ENCODE assay signal across 10 cellular contexts in the genomic region with DNA sequence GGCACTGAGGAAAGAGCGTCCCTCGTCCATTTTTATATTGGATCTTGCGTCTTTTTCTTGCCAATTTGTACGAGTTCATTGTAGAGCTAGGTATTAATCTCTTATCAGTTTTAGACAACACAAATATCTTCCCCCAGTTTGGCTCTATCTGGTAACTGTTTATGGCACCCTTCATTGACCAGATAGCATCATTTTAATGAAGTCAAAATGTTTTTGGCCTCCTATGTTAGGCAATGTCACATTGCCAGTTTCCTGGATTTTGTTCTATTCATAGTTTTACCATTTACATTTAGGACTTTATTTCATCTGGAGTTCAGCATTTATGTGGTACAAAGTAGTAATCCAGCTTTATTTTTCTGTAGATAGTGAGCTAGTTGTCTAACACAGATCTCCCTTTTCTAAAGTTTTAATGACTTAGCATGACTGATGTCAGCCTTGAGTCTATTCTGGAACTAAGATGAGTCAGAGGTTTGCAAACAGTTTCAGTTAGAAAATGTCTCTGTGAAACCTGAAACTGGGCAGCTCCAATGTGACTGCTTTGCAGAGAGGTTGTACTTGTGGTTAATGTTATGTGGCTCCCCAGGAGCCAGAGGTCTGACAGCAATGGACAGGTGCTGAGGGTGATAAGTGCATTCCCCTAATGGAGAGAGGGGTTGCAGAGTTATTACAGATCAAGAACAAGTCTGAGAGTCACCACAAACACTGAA. TPM values are rescaled to one million over a fixed set of nuclear protein-coding genes. Genes with fewer than 3 reads are reported as not detected.
DNase-seq lines count a peak whose midpoint lies in the region; ATAC-seq and TF ChIP-seq lines count a peak whose summit lies in the region.
"Had no signal": no experiment of that assay in that cellular context is flagged by ENCODE, and none has a peak within 500 bp of the region (broad histone marks: within the 10 kb centered on the region; RNA-seq: fewer than 3 reads in every experiment).

No MANE protein-coding gene starts in this region.

- no peak overlapping the region for H3K27ac Mint-ChIP-seq in stimulated activated naive B cell treated with anti-CD40 and anti-IgM and Interleukin-4, amounts not matched to agents 10 μg/mL and 1 μg/mL and 100 μg/mL, for 72 hours
- H3K27ac Mint-ChIP-seq: stimulated activated naive CD8-positive, alpha-beta T cell treated with anti-CD3 and anti-CD28 coated beads, Interleukin-15, Interleukin-2, amounts not matched to agents 100 ng/mL and 50 ng/mL, for 24 hours had no signal

- peaks cover 12 to 19% of the 10 kb centered on the region in 2 donors for H3K4me1 Mint-ChIP-seq in stimulated activated naive B cell treated with anti-CD40 and anti-IgM and Interleukin-4, amounts not matched to agents 10 μg/mL and 1 μg/mL and 100 μg/mL, for 72 hours

- H3K36me3 ChIP-seq in H7 (replicated peaks; ENCODE audit: control insufficient read depth, insufficient read depth, low read length) = no peaks in the 10 kb centered on the region

- no peak overlapping the region for H3K4me3 ChIP-seq in H7 (ENCODE audit: insufficient read depth, low read depth, low read length)
- H3K4me3 ChIP-seq: BLaER1 treated with 17β-estradiol and CSF1 and Interleukin-3, amounts not matched to agents 10 nM and 100 nM had no signal

- H3K4me3 Mint-ChIP-seq in stimulated activated naive B cell treated with anti-CD40 and anti-IgM and Interleukin-4, amounts not matched to agents 10 μg/mL and 1 μg/mL and 100 μg/mL, for 72 hours = no peak overlapping the region
- H3K4me3 Mint-ChIP-seq: stimulated activated naive CD8-positive, alpha-beta T cell treated with anti-CD3 and anti-CD28 coated beads, Interleukin-15, Interleukin-2, amounts not matched to agents 100 ng/mL and 50 ng/mL, for 24 hours had no signal

- peaks cover 7% of the 10 kb centered on the region for H3K27me3 ChIP-seq in foreskin keratinocyte
- H3K27me3 ChIP-seq in H7 (ENCODE audit: control insufficient read depth, insufficient read depth, low read length) = peaks cover 13% of the 10 kb centered on the region
- H3K27me3 ChIP-seq: BLaER1 treated with 17β-estradiol and CSF1 and Interleukin-3, amounts not matched to agents 10 nM and 100 nM had no signal

- ATAC-seq in GM21529 (IDR thresholded peaks at IDR 0.05; ENCODE audit: unreplicated experiment) = peak; percentile 98
- peak; percentile 86 for ATAC-seq in foreskin keratinocyte
- ATAC-seq in stimulated activated naive B cell treated with anti-CD40 and anti-IgM and Interleukin-4, amounts not matched to agents 10 μg/mL and 1 μg/mL and 100 μg/mL, for 72 hours (replicated peaks) = peak; percentile 89 to 91

- peaks cover 18 to 35% of the 10 kb centered on the region in 2 donors for H3K27me3 Mint-ChIP-seq in stimulated activated naive B cell treated with anti-CD40 and anti-IgM and Interleukin-4, amounts not matched to agents 10 μg/mL and 1 μg/mL and 100 μg/mL, for 72 hours

- peaks cover 0 to 5% of the 10 kb centered on the region in 2 donors for H3K36me3 Mint-ChIP-seq in stimulated activated naive B cell treated with anti-CD40 and anti-IgM and Interleukin-4, amounts not matched to agents 10 μg/mL and 1 μg/mL and 100 μg/mL, for 72 hours

- H3K27ac ChIP-seq in foreskin keratinocyte = peak overlapping the region; percentile 76

- H3K4me1 ChIP-seq in foreskin keratinocyte = peaks cover 5% of the 10 kb centered on the region

- H3K9me3 Mint-ChIP-seq in stimulated activated naive B cell treated with anti-CD40 and anti-IgM and Interleukin-4, amounts not matched to agents 10 μg/mL and 1 μg/mL and 100 μg/mL, for 72 hours = peaks cover 5 to 10% of the 10 kb centered on the region in 2 donors

- no peak for TF ChIP-seq CTCF in foreskin keratinocyte (conservative IDR thresholded peaks at IDR 0.05)

- DNase-seq in NCI-H345 (lab: John Stamatoyannopoulos, UW) (peak; percentile 4), NCI-H345 treated with DMSO at 0.1 percent for 48 hours (lab: John Stamatoyannopoulos, UW; ENCODE audit: unreplicated experiment) (no peak), HS-27A (ENCODE audit: low read depth) (peak; percentile 40), SW480 (ENCODE audit: low spot score) (peak; percentile 87), foreskin keratinocyte (peak; percentile 71 to 87), H7 (no peak)
- DNase-seq in stimulated activated naive B cell treated with anti-CD40 and anti-IgM and Interleukin-4, amounts not matched to agents 10 μg/mL and 1 μg/mL and 100 μg/mL, for 72 hours = peak; percentile 13

RNA-seq across cellular contexts. Expression of a gene that starts 5.3 kb away (rescaled TPM):
- total RNA-seq in foreskin keratinocyte = 2.5 and 3.2 TPM in 2 replicates
- polyA plus RNA-seq in foreskin keratinocyte = 0.49 and 0.99 TPM in 2 replicates
- 1.6 and 1.7 TPM in 2 replicates for total RNA-seq in H7 (2014; rRNA removed; shearing (Covaris generic))

RNA-seq across cellular contexts. Expression of a gene that starts 49.7 kb away (rescaled TPM):
- total RNA-seq in foreskin keratinocyte = not detected in 2 replicates
- 0.07 TPM in 1 of 2 replicates, not detected in the other for polyA plus RNA-seq in foreskin keratinocyte
- 0.17 and 1.4 TPM in 2 replicates for total RNA-seq in H7 (2014; rRNA removed; shearing (Covaris generic))

Comparison
In these comparisons a context has a peak if more than half of its experiments do, and no peak if none do; other contexts are left out.
1. DNase-seq: peak in NCI-H345 (single experiment), HS-27A (single experiment), SW480 (single experiment), foreskin keratinocyte (2 of 2) and stimulated activated naive B cell treated with anti-CD40 and anti-IgM and Interleukin-4, amounts not matched to agents 10 μg/mL and 1 μg/mL and 100 μg/mL, for 72 hours (single experiment); none in NCI-H345 treated with DMSO at 0.1 percent for 48 hours (single experiment) and H7 (single experiment).
2. Peak in every context shown above with its lines, with median percentiles within 50 percentile points of each other: ATAC-seq.